Comparison of ENCODE assay signal across 26 cellular contexts in the genomic region with DNA sequence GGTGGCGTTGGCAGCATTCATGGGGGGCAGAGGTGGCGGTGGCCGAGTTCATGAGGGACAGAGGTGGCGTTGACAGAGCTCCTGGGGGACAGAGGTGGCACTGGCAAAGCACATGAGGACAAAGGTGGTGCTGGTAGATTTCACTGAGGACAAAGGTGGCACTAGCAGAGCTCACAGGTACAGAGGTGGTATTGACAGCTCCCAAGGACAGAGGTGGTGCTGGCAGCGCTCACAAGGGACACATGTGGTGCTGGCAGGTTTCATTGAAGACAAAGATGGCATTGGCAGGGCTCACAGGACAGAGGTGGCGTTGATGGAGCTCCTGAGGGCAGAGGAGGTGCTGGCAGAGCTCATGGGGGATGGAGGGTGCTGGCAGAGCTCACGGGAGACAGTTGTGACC.
"Had no signal": no experiment of that assay in that cellular context is flagged by ENCODE, and none has a peak within 500 bp of the region (broad histone marks: within the 10 kb centered on the region; RNA-seq: fewer than 3 reads in every experiment).

No MANE protein-coding gene starts in this region.

- H3K27ac ChIP-seq: coronary artery, foreskin keratinocyte, heart right ventricle, left ventricle myocardium inferior, lower lobe of right lung, prostate gland, right atrium auricular region, stomach, thyroid gland, vagina had no signal

- H3K27ac Mint-ChIP-seq: naive thymus-derived CD8-positive, alpha-beta T cell; stimulated activated effector memory CD8-positive, alpha-beta T cell treated with anti-CD3 and anti-CD28 coated beads, Interleukin-12 subunit alpha, Interleukin-12 subunit beta, amount 100 ng/mL, for 72 hours had no signal

- H3K36me3 Mint-ChIP-seq: naive thymus-derived CD8-positive, alpha-beta T cell; stimulated activated effector memory CD8-positive, alpha-beta T cell treated with anti-CD3 and anti-CD28 coated beads, Interleukin-12 subunit alpha, Interleukin-12 subunit beta, amount 100 ng/mL, for 72 hours had no signal

- H3K4me1 Mint-ChIP-seq: stimulated activated effector memory CD8-positive, alpha-beta T cell treated with anti-CD3 and anti-CD28 coated beads, Interleukin-12 subunit alpha, Interleukin-12 subunit beta, amount 100 ng/mL, for 72 hours had no signal

- H3K9me3 ChIP-seq: esophagus muscularis mucosa, gastroesophageal sphincter, heart right ventricle, left ventricle myocardium inferior, lower lobe of right lung, prostate gland, right atrium auricular region, sigmoid colon, stomach, thyroid gland, vagina had no signal

- H3K36me3 ChIP-seq: esophagus muscularis mucosa, gastroesophageal sphincter, heart right ventricle, left ventricle myocardium inferior, prostate gland, right atrium auricular region, sigmoid colon, thyroid gland, vagina had no signal

- ATAC-seq: foreskin keratinocyte; gastroesophageal sphincter; heart right ventricle; lower lobe of right lung; naive thymus-derived CD8-positive, alpha-beta T cell; stimulated activated effector memory CD8-positive, alpha-beta T cell treated with anti-CD3 and anti-CD28 coated beads, Interleukin-12 subunit alpha, Interleukin-12 subunit beta, amount 100 ng/mL, for 72 hours had no signal

- H3K9me3 Mint-ChIP-seq: stimulated activated effector memory CD8-positive, alpha-beta T cell treated with anti-CD3 and anti-CD28 coated beads, Interleukin-12 subunit alpha, Interleukin-12 subunit beta, amount 100 ng/mL, for 72 hours had no signal

- DNase-seq: dermis blood vessel endothelial cell; effector memory CD4-positive, alpha-beta T cell; foreskin keratinocyte; heart right ventricle; hippocampal formation; left cardiac atrium; left ventricle myocardium inferior; lower lobe of right lung; naive thymus-derived CD8-positive, alpha-beta T cell; nucleus accumbens; sigmoid colon; stimulated activated CD4-positive, alpha-beta T cell treated with anti-CD3 and anti-CD28 coated beads, Interleukin-2, amount 100 ng/mL, for 24 hours; stimulated activated CD4-positive, alpha-beta T cell treated with anti-CD3 and anti-CD28 coated beads, Interleukin-4, amount 100 ng/mL, for 24 hours; stimulated activated naive CD4-positive, alpha-beta T cell treated with Interleukin-2 at 50 U/mL for 16 hours; stomach; thyroid gland; trophoblast cell had no signal

- FAIRE-seq: endothelial cell of umbilical vein, islet of Langerhans had no signal

- H3K27me3 ChIP-seq: right atrium auricular region, thyroid gland, vagina had no signal

- H3K4me3 ChIP-seq: coronary artery, heart right ventricle, left ventricle myocardium inferior, lower lobe of right lung, prostate gland, right atrium auricular region, stomach, thyroid gland, vagina had no signal

- H3K4me3 Mint-ChIP-seq: stimulated activated effector memory CD8-positive, alpha-beta T cell treated with anti-CD3 and anti-CD28 coated beads, Interleukin-12 subunit alpha, Interleukin-12 subunit beta, amount 100 ng/mL, for 72 hours had no signal

- H3K4me1 ChIP-seq: foreskin keratinocyte, lower lobe of right lung, prostate gland had no signal
